Comparison of ENCODE assay signal across 17 cellular contexts in the genomic region with DNA sequence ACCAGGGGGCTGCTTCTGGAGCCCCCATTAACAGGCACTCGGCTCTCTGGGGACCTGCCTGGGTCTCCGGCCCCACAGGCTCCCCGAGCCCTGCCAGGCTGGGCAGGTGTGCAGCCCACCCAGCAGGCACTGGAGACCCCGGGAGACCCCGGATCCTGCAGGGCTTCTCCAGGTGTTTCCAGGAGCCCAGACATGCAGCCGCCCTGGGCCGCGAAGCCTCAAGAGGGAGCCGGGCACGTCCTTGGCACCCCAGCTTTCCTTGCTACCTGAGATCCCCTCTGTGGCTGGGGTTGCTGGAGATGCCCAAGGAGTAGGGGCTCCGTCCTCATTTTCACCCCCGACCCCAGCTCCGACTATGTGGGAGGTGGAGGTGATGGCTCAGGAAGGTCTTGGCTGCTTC. TPM values are rescaled to one million over a fixed set of nuclear protein-coding genes. Genes with fewer than 3 reads are reported as not detected.
A peak's percentile ranks its signal among the peaks of the same experiment; 100 is the strongest.
DNase-seq lines count a peak whose midpoint lies in the region; TF ChIP-seq lines count a peak whose summit lies in the region.
"Had no signal": no experiment of that assay in that cellular context is flagged by ENCODE, and none has a peak within 500 bp of the region (broad histone marks: within the 10 kb centered on the region; RNA-seq: fewer than 3 reads in every experiment).

No MANE protein-coding gene starts in this region.

- no peak overlapping the region for H3K27ac ChIP-seq in endodermal cell (ENCODE audit: low read depth, low read length)
- H3K27ac ChIP-seq: 22Rv1, HL-60, KMS-11, SJCRH30 had no signal

- H3K4me3 ChIP-seq in NT2/D1 (ENCODE audit: insufficient read length, low read depth) (no peak overlapping the region), endodermal cell (ENCODE audit: low read length) (no peak overlapping the region)
- H3K4me3 ChIP-seq: SJCRH30 had no signal

- peak; percentile 43 for DNase-seq in DMS53 (lab: John Stamatoyannopoulos, UW)
- no peak for DNase-seq in DMS53 treated with DMSO at 0.1 percent for 48 hours (lab: John Stamatoyannopoulos, UW; ENCODE audit: unreplicated experiment)
- no peak for DNase-seq in NT2/D1 (ENCODE audit: low read depth, low spot score)
- peak; percentile 51 for DNase-seq in endodermal cell
- no peak for DNase-seq in activated naive CD4-positive, alpha-beta T cell treated with anti-CD3 and anti-CD28 coated beads, Interleukin-2, amount 50 U/mL, for 16 hours
- no peak for DNase-seq in stimulated activated CD4-positive, alpha-beta T cell treated with anti-CD3 and anti-CD28 coated beads, Interleukin-2, amount 100 ng/mL, for 24 hours
- no peak for DNase-seq in LoVo (ENCODE audit: low spot score)
- DNase-seq: NCI-H1436 treated with DMSO at 0.1 percent for 48 hours, NCI-H2171 treated with DMSO at 0.1 percent for 48 hours, NCI-H345, SJCRH30 had no signal

- no peaks in the 10 kb centered on the region for H3K36me3 Mint-ChIP-seq in endodermal cell (ENCODE audit: low read depth)

- H3K27me3 ChIP-seq in NT2/D1 (ENCODE audit: insufficient read depth, insufficient read length), result no peaks in the 10 kb centered on the region
- no peaks in the 10 kb centered on the region for H3K27me3 ChIP-seq in endodermal cell (ENCODE audit: control insufficient read depth, insufficient read depth, low read length, poor library complexity, severe bottlenecking)
- H3K27me3 ChIP-seq: SJCRH30 had no signal

- no peak overlapping the region for H3K4me3 Mint-ChIP-seq in endodermal cell
- H3K4me3 Mint-ChIP-seq: CD4-positive, alpha-beta T cell; IgD-negative memory B cell had no signal

- H3K4me1 Mint-ChIP-seq in endodermal cell, result no peaks in the 10 kb centered on the region
- H3K4me1 Mint-ChIP-seq: IgD-negative memory B cell had no signal

- H3K36me3 ChIP-seq in NT2/D1 (ENCODE audit: insufficient read depth, insufficient read length, low read length) (no peaks in the 10 kb centered on the region), endodermal cell (ENCODE audit: control insufficient read depth, insufficient read depth, low read length) (no peaks in the 10 kb centered on the region)
- H3K36me3 ChIP-seq: BE2C, SJCRH30 had no signal

- H3K9ac ChIP-seq in NT2/D1 (ENCODE audit: insufficient read length, low read depth), result peak overlapping the region; percentile 61
- H3K9ac ChIP-seq in endodermal cell (ENCODE audit: extremely low read depth, low read length, poor library complexity, severe bottlenecking), result no peak overlapping the region
- H3K9ac ChIP-seq: KMS-11 had no signal

- H3K27me3 Mint-ChIP-seq in endodermal cell (ENCODE audit: insufficient read depth), result peaks cover 1% of the 10 kb centered on the region

- no peak overlapping the region for H3K27ac Mint-ChIP-seq in endodermal cell
- H3K27ac Mint-ChIP-seq: CD4-positive, alpha-beta T cell had no signal

- H3K9me3 ChIP-seq in NT2/D1 (ENCODE audit: insufficient read depth, low read length) (no peaks in the 10 kb centered on the region), endodermal cell (ENCODE audit: control insufficient read depth, low read length) (no peaks in the 10 kb centered on the region)
- H3K9me3 ChIP-seq: BE2C had no signal

- H3K4me1 ChIP-seq in NT2/D1 (ENCODE audit: insufficient read depth, insufficient read length) (peaks cover 17% of the 10 kb centered on the region), endodermal cell (ENCODE audit: control insufficient read depth, insufficient read depth, low read length) (no peaks in the 10 kb centered on the region)
- H3K4me1 ChIP-seq: BE2C had no signal

- H3K9me3 Mint-ChIP-seq in endodermal cell, result peaks cover 2% of the 10 kb centered on the region
- H3K9me3 Mint-ChIP-seq: CD4-positive, alpha-beta T cell; IgD-negative memory B cell had no signal

- no peak for TF ChIP-seq CTCF in endodermal cell (conservative IDR thresholded peaks at IDR 0.05)

- 91 to 100% methylated on average over 9 to 13 of the region's 13 CpGs for WGBS in endodermal cell (ENCODE audit: insufficient coverage in 1 of 2, insufficient read length in 1 of 2), 2 experiments

RNA-seq across cellular contexts. Expression of gene AMZ1, which starts 7.7 kb away (rescaled TPM):
- 1 to 10 TPM in 1 of 2 donors, under 1 TPM in 1; 0.66 to 1.6 TPM for total RNA-seq in endodermal cell
- polyA plus RNA-seq in endodermal cell (2013, experiment 1 of 2), result 0.07 TPM
- not detected for polyA plus RNA-seq in endodermal cell (2013, experiment 2 of 2)

RNA-seq across cellular contexts. Expression of gene TTYH3, which starts 48.5 kb away (rescaled TPM):
- 100 to 1,000 TPM; 145 to 152 TPM for total RNA-seq in endodermal cell
- 164 TPM for polyA plus RNA-seq in endodermal cell (2013, experiment 1 of 2)
- polyA plus RNA-seq in endodermal cell (2013, experiment 2 of 2), result 151 TPM

Comparison
In these comparisons a context has a peak if more than half of its experiments do, and no peak if none do; other contexts are left out.
1. DNase-seq: peak in DMS53 (single experiment) and endodermal cell (single experiment); none in DMS53 treated with DMSO at 0.1 percent for 48 hours (single experiment), NT2/D1 (single experiment), activated naive CD4-positive, alpha-beta T cell treated with anti-CD3 and anti-CD28 coated beads, Interleukin-2, amount 50 U/mL, for 16 hours (single experiment), stimulated activated CD4-positive, alpha-beta T cell treated with anti-CD3 and anti-CD28 coated beads, Interleukin-2, amount 100 ng/mL, for 24 hours (0 of 2) and LoVo (single experiment).